ENCODE assay signal across 8 cellular contexts in genomic region chr11:75214411-75214821, GRCh38. TPM values are rescaled to one million over a fixed set of nuclear protein-coding genes. Genes with fewer than 3 reads are reported as not detected.
DNase-seq lines count a peak whose midpoint lies in the region; ATAC-seq and FAIRE-seq lines count a peak whose summit lies in the region.

No MANE protein-coding gene starts in this region.

- H3K4me3 Mint-ChIP-seq in activated naive CD8-positive, alpha-beta T cell treated with anti-CD3 and anti-CD28 coated beads, Interleukin-2, amount 10 ng/mL, durations not matched to agents 7 days and 5 days = no peak overlapping the region

- DNase-seq in CD1c-positive myeloid dendritic cell (ENCODE audit: extremely low spot score) (peak; percentile 85), HTR-8/SVneo (ENCODE audit: insufficient read length, low spot score) (peak; percentile 82), SW480 (ENCODE audit: low spot score) (peak; percentile 69), iPS DF 19.7 (ENCODE audit: low read depth, low spot score) (peak; percentile 60), NCI-H2107 treated with DMSO at 0.1 percent for 48 hours (lab: John Stamatoyannopoulos, UW; ENCODE audit: unreplicated experiment) (no peak)
- peak; percentile 81 for DNase-seq in activated naive CD8-positive, alpha-beta T cell treated with anti-CD3 and anti-CD28 coated beads, Interleukin-2, amount 10 ng/mL, durations not matched to agents 7 days and 5 days
- DNase-seq in stimulated activated CD4-positive, alpha-beta T cell treated with anti-CD3 and anti-CD28 coated beads, Interleukin-15, amount 100 ng/mL, for 1 hour (ENCODE audit: low read depth in 1 of 2, low spot score in 1 of 2) = peak; percentile 48

- no peaks in the 10 kb centered on the region for H3K36me3 Mint-ChIP-seq in activated naive CD8-positive, alpha-beta T cell treated with anti-CD3 and anti-CD28 coated beads, Interleukin-2, amount 10 ng/mL, durations not matched to agents 7 days and 5 days

- POLR2A ChIA-PET in activated naive CD8-positive, alpha-beta T cell treated with anti-CD3 and anti-CD28 coated beads, Interleukin-2, amount 10 ng/mL, durations not matched to agents 7 days and 5 days (lab: Charles Lee) = interaction anchor here (0.6 to 1.0 kb wide), 2 partner anchors 34 to 61 kb away, joined by 3 read pairs; no protein-coding TSS in a partner anchor

- peaks cover 4% of the 10 kb centered on the region for H3K4me1 Mint-ChIP-seq in activated naive CD8-positive, alpha-beta T cell treated with anti-CD3 and anti-CD28 coated beads, Interleukin-2, amount 10 ng/mL, durations not matched to agents 7 days and 5 days

- no peak overlapping the region for H3K27ac Mint-ChIP-seq in activated naive CD8-positive, alpha-beta T cell treated with anti-CD3 and anti-CD28 coated beads, Interleukin-2, amount 10 ng/mL, durations not matched to agents 7 days and 5 days

- H3K27me3 Mint-ChIP-seq in activated naive CD8-positive, alpha-beta T cell treated with anti-CD3 and anti-CD28 coated beads, Interleukin-2, amount 10 ng/mL, durations not matched to agents 7 days and 5 days = peaks cover 16% of the 10 kb centered on the region

- H3K9me3 Mint-ChIP-seq in activated naive CD8-positive, alpha-beta T cell treated with anti-CD3 and anti-CD28 coated beads, Interleukin-2, amount 10 ng/mL, durations not matched to agents 7 days and 5 days = no peaks in the 10 kb centered on the region

- peak; percentile 92 for ATAC-seq in activated naive CD8-positive, alpha-beta T cell treated with anti-CD3 and anti-CD28 coated beads, Interleukin-2, amount 10 ng/mL, durations not matched to agents 7 days and 5 days (ENCODE audit: low read depth)
- no peak for ATAC-seq in GM21447 (IDR thresholded peaks at IDR 0.05; ENCODE audit: unreplicated experiment)

- FAIRE-seq in HTR-8/SVneo (lab: Jason Lieb, UNC) = peak; percentile 80

RNA-seq across cellular contexts. Expression of gene TPBGL, which starts 26.2 kb away (rescaled TPM):
- total RNA-seq in activated naive CD8-positive, alpha-beta T cell treated with anti-CD3 and anti-CD28 coated beads, Interleukin-2, amount 10 ng/mL, durations not matched to agents 7 days and 5 days = under 1 TPM; 0.14 to 0.28 TPM
